Comparison of ENCODE assay signal across 8 cellular contexts in genomic region chr12:11553871-11554533, GRCh38.
DNase-seq lines count a peak whose midpoint lies in the region; ATAC-seq and TF ChIP-seq lines count a peak whose summit lies in the region.

No MANE protein-coding gene starts in this region.

- H3K9me3 ChIP-seq in CD8-positive, alpha-beta T cell (ENCODE audit: low read length) = no peaks in the 10 kb centered on the region
- H3K9me3 ChIP-seq in fibroblast of lung (ENCODE audit: control insufficient read depth, insufficient read depth, low read depth, low read length) = no peaks in the 10 kb centered on the region

- no peaks in the 10 kb centered on the region for H4K20me1 ChIP-seq in fibroblast of lung (ENCODE audit: control insufficient read depth, extremely low read depth, insufficient read depth, low read length)

- H3K4me1 ChIP-seq in CD8-positive, alpha-beta T cell (ENCODE audit: insufficient read depth, low read length) = peaks cover 16% of the 10 kb centered on the region
- no peaks in the 10 kb centered on the region for H3K4me1 ChIP-seq in fibroblast of lung (ENCODE audit: control insufficient read depth, extremely low read depth, insufficient read depth, low read length)

- no peak overlapping the region for H3K4me2 ChIP-seq in fibroblast of lung (ENCODE audit: extremely low read depth, insufficient read depth, low read length)

- no peak overlapping the region for H2AFZ ChIP-seq in fibroblast of lung (ENCODE audit: low read length)

- no peak overlapping the region for H3K4me3 ChIP-seq in CD8-positive, alpha-beta T cell (ENCODE audit: low read depth, low read length)
- no peak overlapping the region for H3K4me3 ChIP-seq in fibroblast of lung (replicated peaks in 1 of 4; ENCODE audit: control extremely low read depth in 1 of 4, insufficient read depth in 1 of 4, low read depth in 3 of 4, low read length in 4 of 4)

- peak; percentile 51 for TF ChIP-seq CTCF in CD8-positive, alpha-beta T cell (IDR thresholded peaks at IDR 0.05)
- TF ChIP-seq CTCF in fibroblast of lung (conservative IDR thresholded peaks at IDR 0.05 in 1 of 2, IDR thresholded peaks at IDR 0.05 in 1 of 2; ENCODE audit: low read depth in 1 of 2, low read length in 2 of 2) = peak; percentile 61 to 69

- no peaks in the 10 kb centered on the region for H3K27me3 ChIP-seq in CD8-positive, alpha-beta T cell (ENCODE audit: insufficient read depth, low read length)
- H3K27me3 ChIP-seq in fibroblast of lung (ENCODE audit: control insufficient read depth, insufficient read depth, low read length) = peaks cover 2% of the 10 kb centered on the region

- ATAC-seq in CD8-positive, alpha-beta T cell = peak; percentile 50
- ATAC-seq in GM18873 (IDR thresholded peaks at IDR 0.05; ENCODE audit: low FRiP score, unreplicated experiment) (peak; percentile 72), HG03521 (IDR thresholded peaks at IDR 0.05; ENCODE audit: unreplicated experiment) (peak; percentile 44), GM18505 (IDR thresholded peaks at IDR 0.05; ENCODE audit: unreplicated experiment) (no peak)

- peaks cover 24% of the 10 kb centered on the region for H3K4me1 Mint-ChIP-seq in CD8-positive, alpha-beta T cell (ENCODE audit: low read depth)
- H3K4me1 Mint-ChIP-seq in activated CD4-positive, alpha-beta memory T cell treated with anti-CD3 and anti-CD28 coated beads, Interleukin-2, amount 10 ng/mL, durations not matched to agents 7 days and 5 days = peaks cover 20% of the 10 kb centered on the region

- H3K9ac ChIP-seq in fibroblast of lung (ENCODE audit: insufficient read depth, low read length) = no peak overlapping the region

- no peak overlapping the region for H3K27ac ChIP-seq in CD8-positive, alpha-beta T cell (ENCODE audit: low read depth, low read length)
- H3K27ac ChIP-seq in fibroblast of lung (ENCODE audit: insufficient read depth, low read length) = no peak overlapping the region

- H3K27me3 Mint-ChIP-seq in CD8-positive, alpha-beta T cell (ENCODE audit: low read depth) = no peaks in the 10 kb centered on the region
- peaks cover 25% of the 10 kb centered on the region for H3K27me3 Mint-ChIP-seq in activated CD4-positive, alpha-beta memory T cell treated with anti-CD3 and anti-CD28 coated beads, Interleukin-2, amount 10 ng/mL, durations not matched to agents 7 days and 5 days

- POLR2A ChIA-PET in CD8-positive, alpha-beta T cell (lab: Charles Lee) = no interaction called here
- POLR2A ChIA-PET in activated CD4-positive, alpha-beta memory T cell treated with anti-CD3 and anti-CD28 coated beads, Interleukin-2, amount 10 ng/mL, durations not matched to agents 7 days and 5 days (lab: Charles Lee) = interaction anchor here (1.8 kb wide), 1 partner anchor 258 kb away, joined by 4 read pairs; no protein-coding TSS in a partner anchor

- CTCF ChIA-PET in CD8-positive, alpha-beta T cell (lab: Charles Lee) = interaction anchor here (1.0 to 2.0 kb wide), 4 partner anchors 8 to 479 kb away, joined by 5 to 16 read pairs (median 9); no protein-coding TSS in a partner anchor
- CTCF ChIA-PET in activated CD4-positive, alpha-beta memory T cell treated with anti-CD3 and anti-CD28 coated beads, Interleukin-2, amount 10 ng/mL, durations not matched to agents 7 days and 5 days (lab: Charles Lee) = interaction anchor here (1.7 to 2.2 kb wide), 2 partner anchors 8 to 479 kb away, joined by 8 to 17 read pairs; no protein-coding TSS in a partner anchor

- TF ChIP-seq POLR2A in GM18505 (IDR thresholded peaks at IDR 0.05; ENCODE audit: borderline replicate concordance, extremely low read depth, insufficient read depth, insufficient read length) = no peak

- intact Hi-C loops in CD8-positive, alpha-beta T cell (cut with DNase I, micrococcal nuclease) = loop anchor here (1.0 kb wide), 1 partner anchor 479 kb away; no protein-coding TSS in a partner anchor

- H3K9me3 Mint-ChIP-seq in CD8-positive, alpha-beta T cell = no peaks in the 10 kb centered on the region
- no peaks in the 10 kb centered on the region for H3K9me3 Mint-ChIP-seq in activated CD4-positive, alpha-beta memory T cell treated with anti-CD3 and anti-CD28 coated beads, Interleukin-2, amount 10 ng/mL, durations not matched to agents 7 days and 5 days

- H3K27ac Mint-ChIP-seq in CD8-positive, alpha-beta T cell = no peak overlapping the region
- no peak overlapping the region for H3K27ac Mint-ChIP-seq in activated CD4-positive, alpha-beta memory T cell treated with anti-CD3 and anti-CD28 coated beads, Interleukin-2, amount 10 ng/mL, durations not matched to agents 7 days and 5 days

- no peaks in the 10 kb centered on the region for H3K36me3 ChIP-seq in CD8-positive, alpha-beta T cell (ENCODE audit: insufficient read depth, low read length)
- no peaks in the 10 kb centered on the region for H3K36me3 ChIP-seq in fibroblast of lung (ENCODE audit: control insufficient read depth, insufficient read depth, low read length)

- peak in 4 of 7 experiments; percentile 10 to 47 (median 39) for DNase-seq in CD8-positive, alpha-beta T cell
- peak; percentile 22 for DNase-seq in NCI-H748 treated with DMSO at 0.1 percent for 48 hours (lab: John Stamatoyannopoulos, UW)
- DNase-seq in activated CD4-positive, alpha-beta memory T cell treated with anti-CD3 and anti-CD28 coated beads, Interleukin-2, amount 10 ng/mL, durations not matched to agents 7 days and 5 days = peak; percentile 61
- peak; percentile 57 to 64 for DNase-seq in fibroblast of lung (ENCODE audit: low read depth in 2 of 2)
- DNase-seq in non-pigmented ciliary epithelial cell (ENCODE audit: low read depth) = peak; percentile 17

- H3K79me2 ChIP-seq in fibroblast of lung (ENCODE audit: control insufficient read depth, insufficient read depth, low read length) = no peaks in the 10 kb centered on the region

- no peaks in the 10 kb centered on the region for H3K36me3 Mint-ChIP-seq in CD8-positive, alpha-beta T cell
- H3K36me3 Mint-ChIP-seq in activated CD4-positive, alpha-beta memory T cell treated with anti-CD3 and anti-CD28 coated beads, Interleukin-2, amount 10 ng/mL, durations not matched to agents 7 days and 5 days (ENCODE audit: low read depth) = no peaks in the 10 kb centered on the region

- H3K4me3 Mint-ChIP-seq in CD8-positive, alpha-beta T cell = no peak overlapping the region
- no peak overlapping the region for H3K4me3 Mint-ChIP-seq in activated CD4-positive, alpha-beta memory T cell treated with anti-CD3 and anti-CD28 coated beads, Interleukin-2, amount 10 ng/mL, durations not matched to agents 7 days and 5 days
